Comparison of ENCODE assay signal across 1 cellular context in the genomic region with DNA sequence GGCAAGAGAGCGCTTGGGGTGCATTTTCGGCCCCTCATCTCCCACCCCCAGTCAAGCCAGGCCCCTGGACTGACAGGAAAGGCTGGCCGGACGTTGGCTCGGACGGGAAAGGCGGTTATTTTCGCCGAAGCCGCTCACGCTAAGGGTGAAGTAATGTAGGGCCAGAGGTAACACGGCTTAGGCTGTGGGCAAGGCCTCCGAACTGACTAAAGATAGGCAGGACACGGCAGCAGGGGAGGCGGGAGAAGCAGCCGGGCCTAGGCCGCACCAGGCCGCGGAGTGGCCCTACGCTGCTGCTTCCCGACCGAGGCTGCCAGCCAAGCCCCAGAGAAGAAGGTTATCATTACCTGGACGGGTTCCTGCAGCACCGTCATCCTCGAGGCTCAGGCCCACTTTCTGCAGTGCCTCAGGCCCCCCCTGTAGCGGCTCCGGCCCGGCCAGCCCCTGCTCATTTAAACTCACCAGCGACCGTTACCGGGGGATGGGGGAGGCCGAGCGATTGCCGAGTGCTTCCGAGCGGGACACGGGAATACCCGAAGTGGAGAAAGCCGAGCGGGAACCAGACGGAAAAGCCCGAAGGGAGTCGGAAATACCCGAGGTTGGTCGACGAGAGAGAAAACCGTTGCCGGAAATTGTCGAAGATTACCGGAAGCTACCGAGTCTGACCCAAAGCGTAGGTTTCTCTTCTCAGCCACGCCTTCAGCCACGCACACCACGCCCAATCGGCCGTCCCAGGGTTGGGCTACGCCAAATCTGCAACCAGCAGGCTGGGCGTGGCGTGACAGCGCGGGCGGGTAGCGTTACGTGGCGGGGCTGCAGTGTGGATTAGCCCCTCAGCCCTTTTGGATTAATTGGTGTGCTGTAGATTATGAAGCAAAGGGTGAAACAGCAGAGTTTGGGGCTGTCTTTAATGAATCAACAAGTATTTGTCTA.
A peak's percentile ranks its signal among the peaks of the same experiment; 100 is the strongest.
TF ChIP-seq lines count a peak whose summit lies in the region.

A gene with protein sequence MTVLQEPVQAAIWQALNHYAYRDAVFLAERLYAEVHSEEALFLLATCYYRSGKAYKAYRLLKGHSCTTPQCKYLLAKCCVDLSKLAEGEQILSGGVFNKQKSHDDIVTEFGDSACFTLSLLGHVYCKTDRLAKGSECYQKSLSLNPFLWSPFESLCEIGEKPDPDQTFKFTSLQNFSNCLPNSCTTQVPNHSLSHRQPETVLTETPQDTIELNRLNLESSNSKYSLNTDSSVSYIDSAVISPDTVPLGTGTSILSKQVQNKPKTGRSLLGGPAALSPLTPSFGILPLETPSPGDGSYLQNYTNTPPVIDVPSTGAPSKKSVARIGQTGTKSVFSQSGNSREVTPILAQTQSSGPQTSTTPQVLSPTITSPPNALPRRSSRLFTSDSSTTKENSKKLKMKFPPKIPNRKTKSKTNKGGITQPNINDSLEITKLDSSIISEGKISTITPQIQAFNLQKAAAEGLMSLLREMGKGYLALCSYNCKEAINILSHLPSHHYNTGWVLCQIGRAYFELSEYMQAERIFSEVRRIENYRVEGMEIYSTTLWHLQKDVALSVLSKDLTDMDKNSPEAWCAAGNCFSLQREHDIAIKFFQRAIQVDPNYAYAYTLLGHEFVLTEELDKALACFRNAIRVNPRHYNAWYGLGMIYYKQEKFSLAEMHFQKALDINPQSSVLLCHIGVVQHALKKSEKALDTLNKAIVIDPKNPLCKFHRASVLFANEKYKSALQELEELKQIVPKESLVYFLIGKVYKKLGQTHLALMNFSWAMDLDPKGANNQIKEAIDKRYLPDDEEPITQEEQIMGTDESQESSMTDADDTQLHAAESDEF (minus strand): TSS at position 497 of the 933 bp plus-strand sequence. CDS start 123 bp downstream, at position 374.

TF ChIP-seq in HepG2, 621 proteins besides CTCF, POLR2A, EP300 and RAD21 (continued from another document and continues in another):
- TF ChIP-seq, protein P1, sequence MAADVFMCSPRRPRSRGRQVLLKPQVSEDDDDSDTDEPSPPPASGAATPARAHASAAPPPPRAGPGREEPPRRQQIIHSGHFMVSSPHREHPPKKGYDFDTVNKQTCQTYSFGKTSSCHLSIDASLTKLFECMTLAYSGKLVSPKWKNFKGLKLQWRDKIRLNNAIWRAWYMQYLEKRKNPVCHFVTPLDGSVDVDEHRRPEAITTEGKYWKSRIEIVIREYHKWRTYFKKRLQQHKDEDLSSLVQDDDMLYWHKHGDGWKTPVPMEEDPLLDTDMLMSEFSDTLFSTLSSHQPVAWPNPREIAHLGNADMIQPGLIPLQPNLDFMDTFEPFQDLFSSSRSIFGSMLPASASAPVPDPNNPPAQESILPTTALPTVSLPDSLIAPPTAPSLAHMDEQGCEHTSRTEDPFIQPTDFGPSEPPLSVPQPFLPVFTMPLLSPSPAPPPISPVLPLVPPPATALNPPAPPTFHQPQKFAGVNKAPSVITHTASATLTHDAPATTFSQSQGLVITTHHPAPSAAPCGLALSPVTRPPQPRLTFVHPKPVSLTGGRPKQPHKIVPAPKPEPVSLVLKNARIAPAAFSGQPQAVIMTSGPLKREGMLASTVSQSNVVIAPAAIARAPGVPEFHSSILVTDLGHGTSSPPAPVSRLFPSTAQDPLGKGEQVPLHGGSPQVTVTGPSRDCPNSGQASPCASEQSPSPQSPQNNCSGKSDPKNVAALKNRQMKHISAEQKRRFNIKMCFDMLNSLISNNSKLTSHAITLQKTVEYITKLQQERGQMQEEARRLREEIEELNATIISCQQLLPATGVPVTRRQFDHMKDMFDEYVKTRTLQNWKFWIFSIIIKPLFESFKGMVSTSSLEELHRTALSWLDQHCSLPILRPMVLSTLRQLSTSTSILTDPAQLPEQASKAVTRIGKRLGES (CRISPR knock-in tag; IDR thresholded peaks at IDR 0.05; ENCODE audit: borderline replicate concordance): peak; percentile 62; the same call in 1 of the 2 replicates
- TF ChIP-seq, protein P2, sequence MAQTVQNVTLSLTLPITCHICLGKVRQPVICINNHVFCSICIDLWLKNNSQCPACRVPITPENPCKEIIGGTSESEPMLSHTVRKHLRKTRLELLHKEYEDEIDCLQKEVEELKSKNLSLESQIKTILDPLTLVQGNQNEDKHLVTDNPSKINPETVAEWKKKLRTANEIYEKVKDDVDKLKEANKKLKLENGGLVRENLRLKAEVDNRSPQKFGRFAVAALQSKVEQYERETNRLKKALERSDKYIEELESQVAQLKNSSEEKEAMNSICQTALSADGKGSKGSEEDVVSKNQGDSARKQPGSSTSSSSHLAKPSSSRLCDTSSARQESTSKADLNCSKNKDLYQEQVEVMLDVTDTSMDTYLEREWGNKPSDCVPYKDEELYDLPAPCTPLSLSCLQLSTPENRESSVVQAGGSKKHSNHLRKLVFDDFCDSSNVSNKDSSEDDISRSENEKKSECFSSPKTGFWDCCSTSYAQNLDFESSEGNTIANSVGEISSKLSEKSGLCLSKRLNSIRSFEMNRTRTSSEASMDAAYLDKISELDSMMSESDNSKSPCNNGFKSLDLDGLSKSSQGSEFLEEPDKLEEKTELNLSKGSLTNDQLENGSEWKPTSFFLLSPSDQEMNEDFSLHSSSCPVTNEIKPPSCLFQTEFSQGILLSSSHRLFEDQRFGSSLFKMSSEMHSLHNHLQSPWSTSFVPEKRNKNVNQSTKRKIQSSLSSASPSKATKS (CRISPR knock-in tag; IDR thresholded peaks at IDR 0.05): no peak; the same call in 1 of the 2 replicates
- 0 out of 2 replicates have a peak, but pooled peaks have one; percentile 23 for TF ChIP-seq NFKBIZ (CRISPR knock-in tag; IDR thresholded peaks at IDR 0.05)
- peak; percentile 99 for TF ChIP-seq ZNF275 (CRISPR knock-in tag; IDR thresholded peaks at IDR 0.05; ENCODE audit: borderline replicate concordance)
- peak; percentile 80 for TF ChIP-seq ZFP36L1 (CRISPR knock-in tag; IDR thresholded peaks at IDR 0.05)
- no peak for TF ChIP-seq CEBPB (IDR thresholded peaks at IDR 0.05; ENCODE audit: borderline replicate concordance, low read depth, low read length)
- TF ChIP-seq PRMT3 (CRISPR knock-in tag; IDR thresholded peaks at IDR 0.05; ENCODE audit: borderline replicate concordance, low read depth): no peak
- TF ChIP-seq GABPA (IDR thresholded peaks at IDR 0.05; ENCODE audit: low read depth, low read length): no peak
- TF ChIP-seq GABPA (CRISPR knock-in tag; IDR thresholded peaks at IDR 0.05; ENCODE audit: low read depth): peak; percentile 62
- 0 out of 2 replicates have a peak, but pooled peaks have one; percentile 76 for TF ChIP-seq HOXD1 (CRISPR knock-in tag; IDR thresholded peaks at IDR 0.05)
- peak; percentile 89; the same call in 1 of the 2 replicates for TF ChIP-seq NFKB2 (CRISPR knock-in tag; IDR thresholded peaks at IDR 0.05; ENCODE audit: borderline replicate concordance)
- TF ChIP-seq FOXM1 (CRISPR knock-in tag; IDR thresholded peaks at IDR 0.05): no peak
- no peak for TF ChIP-seq ZNF562 (CRISPR knock-in tag; IDR thresholded peaks at IDR 0.05; ENCODE audit: borderline replicate concordance)
- peak; percentile 93 for TF ChIP-seq ATAD3A (CRISPR knock-in tag; IDR thresholded peaks at IDR 0.05)
- TF ChIP-seq, protein P3, sequence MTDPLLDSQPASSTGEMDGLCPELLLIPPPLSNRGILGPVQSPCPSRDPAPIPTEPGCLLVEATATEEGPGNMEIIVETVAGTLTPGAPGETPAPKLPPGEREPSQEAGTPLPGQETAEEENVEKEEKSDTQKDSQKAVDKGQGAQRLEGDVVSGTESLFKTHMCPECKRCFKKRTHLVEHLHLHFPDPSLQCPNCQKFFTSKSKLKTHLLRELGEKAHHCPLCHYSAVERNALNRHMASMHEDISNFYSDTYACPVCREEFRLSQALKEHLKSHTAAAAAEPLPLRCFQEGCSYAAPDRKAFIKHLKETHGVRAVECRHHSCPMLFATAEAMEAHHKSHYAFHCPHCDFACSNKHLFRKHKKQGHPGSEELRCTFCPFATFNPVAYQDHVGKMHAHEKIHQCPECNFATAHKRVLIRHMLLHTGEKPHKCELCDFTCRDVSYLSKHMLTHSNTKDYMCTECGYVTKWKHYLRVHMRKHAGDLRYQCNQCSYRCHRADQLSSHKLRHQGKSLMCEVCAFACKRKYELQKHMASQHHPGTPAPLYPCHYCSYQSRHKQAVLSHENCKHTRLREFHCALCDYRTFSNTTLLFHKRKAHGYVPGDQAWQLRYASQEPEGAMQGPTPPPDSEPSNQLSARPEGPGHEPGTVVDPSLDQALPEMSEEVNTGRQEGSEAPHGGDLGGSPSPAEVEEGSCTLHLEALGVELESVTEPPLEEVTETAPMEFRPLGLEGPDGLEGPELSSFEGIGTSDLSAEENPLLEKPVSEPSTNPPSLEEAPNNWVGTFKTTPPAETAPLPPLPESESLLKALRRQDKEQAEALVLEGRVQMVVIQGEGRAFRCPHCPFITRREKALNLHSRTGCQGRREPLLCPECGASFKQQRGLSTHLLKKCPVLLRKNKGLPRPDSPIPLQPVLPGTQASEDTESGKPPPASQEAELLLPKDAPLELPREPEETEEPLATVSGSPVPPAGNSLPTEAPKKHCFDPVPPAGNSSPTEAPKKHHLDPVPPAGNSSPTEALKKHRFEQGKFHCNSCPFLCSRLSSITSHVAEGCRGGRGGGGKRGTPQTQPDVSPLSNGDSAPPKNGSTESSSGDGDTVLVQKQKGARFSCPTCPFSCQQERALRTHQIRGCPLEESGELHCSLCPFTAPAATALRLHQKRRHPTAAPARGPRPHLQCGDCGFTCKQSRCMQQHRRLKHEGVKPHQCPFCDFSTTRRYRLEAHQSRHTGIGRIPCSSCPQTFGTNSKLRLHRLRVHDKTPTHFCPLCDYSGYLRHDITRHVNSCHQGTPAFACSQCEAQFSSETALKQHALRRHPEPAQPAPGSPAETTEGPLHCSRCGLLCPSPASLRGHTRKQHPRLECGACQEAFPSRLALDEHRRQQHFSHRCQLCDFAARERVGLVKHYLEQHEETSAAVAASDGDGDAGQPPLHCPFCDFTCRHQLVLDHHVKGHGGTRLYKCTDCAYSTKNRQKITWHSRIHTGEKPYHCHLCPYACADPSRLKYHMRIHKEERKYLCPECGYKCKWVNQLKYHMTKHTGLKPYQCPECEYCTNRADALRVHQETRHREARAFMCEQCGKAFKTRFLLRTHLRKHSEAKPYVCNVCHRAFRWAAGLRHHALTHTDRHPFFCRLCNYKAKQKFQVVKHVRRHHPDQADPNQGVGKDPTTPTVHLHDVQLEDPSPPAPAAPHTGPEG (CRISPR knock-in tag; IDR thresholded peaks at IDR 0.05): peak; percentile 93
- TF ChIP-seq YY1 (IDR thresholded peaks at IDR 0.05; ENCODE audit: insufficient read depth, insufficient replicate concordance, low read depth, low read length): no peak
- peak; percentile 100 for TF ChIP-seq ZNF558 (CRISPR knock-in tag; IDR thresholded peaks at IDR 0.05; ENCODE audit: borderline replicate concordance)
- TF ChIP-seq MTF2 (CRISPR knock-in tag; IDR thresholded peaks at IDR 0.05; ENCODE audit: borderline replicate concordance): peak; percentile 90
- peak; percentile 90 for TF ChIP-seq ISX (CRISPR knock-in tag; conservative IDR thresholded peaks at IDR 0.05)
- TF ChIP-seq, protein P4, sequence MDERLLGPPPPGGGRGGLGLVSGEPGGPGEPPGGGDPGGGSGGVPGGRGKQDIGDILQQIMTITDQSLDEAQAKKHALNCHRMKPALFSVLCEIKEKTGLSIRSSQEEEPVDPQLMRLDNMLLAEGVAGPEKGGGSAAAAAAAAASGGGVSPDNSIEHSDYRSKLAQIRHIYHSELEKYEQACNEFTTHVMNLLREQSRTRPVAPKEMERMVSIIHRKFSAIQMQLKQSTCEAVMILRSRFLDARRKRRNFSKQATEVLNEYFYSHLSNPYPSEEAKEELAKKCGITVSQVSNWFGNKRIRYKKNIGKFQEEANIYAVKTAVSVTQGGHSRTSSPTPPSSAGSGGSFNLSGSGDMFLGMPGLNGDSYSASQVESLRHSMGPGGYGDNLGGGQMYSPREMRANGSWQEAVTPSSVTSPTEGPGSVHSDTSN (CRISPR knock-in tag; IDR thresholded peaks at IDR 0.05): peak; percentile 32; the same call in 1 of the 2 replicates
- TF ChIP-seq PHF20 (CRISPR knock-in tag; IDR thresholded peaks at IDR 0.05): peak; percentile 89
- no peak for TF ChIP-seq BHLHE40 (IDR thresholded peaks at IDR 0.05; ENCODE audit: low read length)
- TF ChIP-seq ZNF713 (CRISPR knock-in tag; IDR thresholded peaks at IDR 0.05): peak; percentile 84; the same call in 1 of the 2 replicates
- no peak for TF ChIP-seq ZNF549 (CRISPR knock-in tag; IDR thresholded peaks at IDR 0.05)
- peak; percentile 97 for TF ChIP-seq ZNF547 (CRISPR knock-in tag; IDR thresholded peaks at IDR 0.05)
- TF ChIP-seq DMAP1 (CRISPR knock-in tag; IDR thresholded peaks at IDR 0.05): peak; percentile 96
- peak; percentile 86; the same call in 1 of the 2 replicates for TF ChIP-seq ZNF124 (CRISPR knock-in tag; IDR thresholded peaks at IDR 0.05)
- TF ChIP-seq AKAP8 (CRISPR knock-in tag; IDR thresholded peaks at IDR 0.05): peak; percentile 77
- peak; percentile 61 for TF ChIP-seq CCDC6 (CRISPR knock-in tag; IDR thresholded peaks at IDR 0.05)
- TF ChIP-seq AGO1 (IDR thresholded peaks at IDR 0.05; ENCODE audit: low read depth, low read length, poor library complexity, severe bottlenecking): peak; percentile 72
- TF ChIP-seq, protein P5, sequence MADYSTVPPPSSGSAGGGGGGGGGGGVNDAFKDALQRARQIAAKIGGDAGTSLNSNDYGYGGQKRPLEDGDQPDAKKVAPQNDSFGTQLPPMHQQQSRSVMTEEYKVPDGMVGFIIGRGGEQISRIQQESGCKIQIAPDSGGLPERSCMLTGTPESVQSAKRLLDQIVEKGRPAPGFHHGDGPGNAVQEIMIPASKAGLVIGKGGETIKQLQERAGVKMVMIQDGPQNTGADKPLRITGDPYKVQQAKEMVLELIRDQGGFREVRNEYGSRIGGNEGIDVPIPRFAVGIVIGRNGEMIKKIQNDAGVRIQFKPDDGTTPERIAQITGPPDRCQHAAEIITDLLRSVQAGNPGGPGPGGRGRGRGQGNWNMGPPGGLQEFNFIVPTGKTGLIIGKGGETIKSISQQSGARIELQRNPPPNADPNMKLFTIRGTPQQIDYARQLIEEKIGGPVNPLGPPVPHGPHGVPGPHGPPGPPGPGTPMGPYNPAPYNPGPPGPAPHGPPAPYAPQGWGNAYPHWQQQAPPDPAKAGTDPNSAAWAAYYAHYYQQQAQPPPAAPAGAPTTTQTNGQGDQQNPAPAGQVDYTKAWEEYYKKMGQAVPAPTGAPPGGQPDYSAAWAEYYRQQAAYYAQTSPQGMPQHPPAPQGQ (CRISPR knock-in tag; IDR thresholded peaks at IDR 0.05; ENCODE audit: borderline replicate concordance): 0 out of 2 replicates have a peak, but pooled peaks have one; percentile 90
- TF ChIP-seq ZNF414 (CRISPR knock-in tag; IDR thresholded peaks at IDR 0.05): 0 out of 2 replicates have a peak, but pooled peaks have one; percentile 81
- TF ChIP-seq ZNF749 (CRISPR knock-in tag; IDR thresholded peaks at IDR 0.05; ENCODE audit: borderline replicate concordance): peak; percentile 88; the same call in 1 of the 2 replicates
- TF ChIP-seq ZC3H4 (CRISPR knock-in tag; IDR thresholded peaks at IDR 0.05; ENCODE audit: borderline replicate concordance): no peak
